Comparison of ENCODE assay signal across 1 cellular context in the genomic region with DNA sequence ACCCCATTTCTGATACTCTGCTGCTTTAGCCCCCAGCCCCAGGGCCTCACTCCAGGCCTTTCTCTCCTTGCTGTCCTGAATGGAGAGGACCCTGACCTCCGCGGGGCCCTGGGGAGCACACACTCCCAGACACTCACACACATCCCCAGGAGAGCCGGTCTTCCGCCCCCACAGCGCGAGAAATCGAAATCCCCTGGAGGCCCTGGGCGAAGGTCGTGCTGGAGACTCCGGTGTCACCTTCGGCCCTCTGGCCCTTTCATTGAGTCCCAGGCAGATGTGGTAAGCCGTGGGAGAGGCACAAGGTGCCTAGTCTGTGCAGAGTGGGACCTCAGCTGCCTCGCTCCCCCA.
TF ChIP-seq lines count a peak whose summit lies in the region.

No MANE protein-coding gene starts in this region.

TF ChIP-seq in GM23338, 12 proteins besides CTCF, POLR2A, EP300 and RAD21 (continued from another document):
- TF ChIP-seq, protein P1, sequence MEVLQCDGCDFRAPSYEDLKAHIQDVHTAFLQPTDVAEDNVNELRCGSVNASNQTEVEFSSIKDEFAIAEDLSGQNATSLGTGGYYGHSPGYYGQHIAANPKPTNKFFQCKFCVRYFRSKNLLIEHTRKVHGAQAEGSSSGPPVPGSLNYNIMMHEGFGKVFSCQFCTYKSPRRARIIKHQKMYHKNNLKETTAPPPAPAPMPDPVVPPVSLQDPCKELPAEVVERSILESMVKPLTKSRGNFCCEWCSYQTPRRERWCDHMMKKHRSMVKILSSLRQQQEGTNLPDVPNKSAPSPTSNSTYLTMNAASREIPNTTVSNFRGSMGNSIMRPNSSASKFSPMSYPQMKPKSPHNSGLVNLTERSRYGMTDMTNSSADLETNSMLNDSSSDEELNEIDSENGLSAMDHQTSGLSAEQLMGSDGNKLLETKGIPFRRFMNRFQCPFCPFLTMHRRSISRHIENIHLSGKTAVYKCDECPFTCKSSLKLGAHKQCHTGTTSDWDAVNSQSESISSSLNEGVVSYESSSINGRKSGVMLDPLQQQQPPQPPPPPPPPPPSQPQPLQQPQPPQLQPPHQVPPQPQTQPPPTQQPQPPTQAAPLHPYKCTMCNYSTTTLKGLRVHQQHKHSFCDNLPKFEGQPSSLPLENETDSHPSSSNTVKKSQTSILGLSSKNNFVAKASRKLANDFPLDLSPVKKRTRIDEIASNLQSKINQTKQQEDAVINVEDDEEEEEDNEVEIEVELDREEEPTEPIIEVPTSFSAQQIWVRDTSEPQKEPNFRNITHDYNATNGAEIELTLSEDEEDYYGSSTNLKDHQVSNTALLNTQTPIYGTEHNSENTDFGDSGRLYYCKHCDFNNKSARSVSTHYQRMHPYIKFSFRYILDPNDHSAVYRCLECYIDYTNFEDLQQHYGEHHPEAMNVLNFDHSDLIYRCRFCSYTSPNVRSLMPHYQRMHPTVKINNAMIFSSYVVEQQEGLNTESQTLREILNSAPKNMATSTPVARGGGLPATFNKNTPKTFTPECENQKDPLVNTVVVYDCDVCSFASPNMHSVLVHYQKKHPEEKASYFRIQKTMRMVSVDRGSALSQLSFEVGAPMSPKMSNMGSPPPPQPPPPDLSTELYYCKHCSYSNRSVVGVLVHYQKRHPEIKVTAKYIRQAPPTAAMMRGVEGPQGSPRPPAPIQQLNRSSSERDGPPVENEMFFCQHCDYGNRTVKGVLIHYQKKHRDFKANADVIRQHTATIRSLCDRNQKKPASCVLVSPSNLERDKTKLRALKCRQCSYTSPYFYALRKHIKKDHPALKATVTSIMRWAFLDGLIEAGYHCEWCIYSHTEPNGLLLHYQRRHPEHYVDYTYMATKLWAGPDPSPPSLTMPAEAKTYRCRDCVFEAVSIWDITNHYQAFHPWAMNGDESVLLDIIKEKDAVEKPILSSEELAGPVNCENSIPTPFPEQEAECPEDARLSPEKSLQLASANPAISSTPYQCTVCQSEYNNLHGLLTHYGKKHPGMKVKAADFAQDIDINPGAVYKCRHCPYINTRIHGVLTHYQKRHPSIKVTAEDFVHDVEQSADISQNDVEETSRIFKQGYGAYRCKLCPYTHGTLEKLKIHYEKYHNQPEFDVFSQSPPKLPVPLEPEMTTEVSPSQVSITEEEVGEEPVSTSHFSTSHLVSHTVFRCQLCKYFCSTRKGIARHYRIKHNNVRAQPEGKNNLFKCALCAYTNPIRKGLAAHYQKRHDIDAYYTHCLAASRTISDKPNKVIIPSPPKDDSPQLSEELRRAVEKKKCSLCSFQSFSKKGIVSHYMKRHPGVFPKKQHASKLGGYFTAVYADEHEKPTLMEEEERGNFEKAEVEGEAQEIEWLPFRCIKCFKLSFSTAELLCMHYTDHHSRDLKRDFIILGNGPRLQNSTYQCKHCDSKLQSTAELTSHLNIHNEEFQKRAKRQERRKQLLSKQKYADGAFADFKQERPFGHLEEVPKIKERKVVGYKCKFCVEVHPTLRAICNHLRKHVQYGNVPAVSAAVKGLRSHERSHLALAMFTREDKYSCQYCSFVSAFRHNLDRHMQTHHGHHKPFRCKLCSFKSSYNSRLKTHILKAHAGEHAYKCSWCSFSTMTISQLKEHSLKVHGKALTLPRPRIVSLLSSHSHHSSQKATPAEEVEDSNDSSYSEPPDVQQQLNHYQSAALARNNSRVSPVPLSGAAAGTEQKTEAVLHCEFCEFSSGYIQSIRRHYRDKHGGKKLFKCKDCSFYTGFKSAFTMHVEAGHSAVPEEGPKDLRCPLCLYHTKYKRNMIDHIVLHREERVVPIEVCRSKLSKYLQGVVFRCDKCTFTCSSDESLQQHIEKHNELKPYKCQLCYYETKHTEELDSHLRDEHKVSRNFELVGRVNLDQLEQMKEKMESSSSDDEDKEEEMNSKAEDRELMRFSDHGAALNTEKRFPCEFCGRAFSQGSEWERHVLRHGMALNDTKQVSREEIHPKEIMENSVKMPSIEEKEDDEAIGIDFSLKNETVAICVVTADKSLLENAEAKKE (CRISPR knock-in tag; IDR thresholded peaks at IDR 0.05): no peak
- TF ChIP-seq, protein P2, sequence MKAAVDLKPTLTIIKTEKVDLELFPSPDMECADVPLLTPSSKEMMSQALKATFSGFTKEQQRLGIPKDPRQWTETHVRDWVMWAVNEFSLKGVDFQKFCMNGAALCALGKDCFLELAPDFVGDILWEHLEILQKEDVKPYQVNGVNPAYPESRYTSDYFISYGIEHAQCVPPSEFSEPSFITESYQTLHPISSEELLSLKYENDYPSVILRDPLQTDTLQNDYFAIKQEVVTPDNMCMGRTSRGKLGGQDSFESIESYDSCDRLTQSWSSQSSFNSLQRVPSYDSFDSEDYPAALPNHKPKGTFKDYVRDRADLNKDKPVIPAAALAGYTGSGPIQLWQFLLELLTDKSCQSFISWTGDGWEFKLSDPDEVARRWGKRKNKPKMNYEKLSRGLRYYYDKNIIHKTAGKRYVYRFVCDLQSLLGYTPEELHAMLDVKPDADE (IDR thresholded peaks at IDR 0.05): no peak
TF ChIP-seq in GM23338: peak in this region for 0.
